21 cellular contexts compared by ENCODE assay signal in the genomic region with DNA sequence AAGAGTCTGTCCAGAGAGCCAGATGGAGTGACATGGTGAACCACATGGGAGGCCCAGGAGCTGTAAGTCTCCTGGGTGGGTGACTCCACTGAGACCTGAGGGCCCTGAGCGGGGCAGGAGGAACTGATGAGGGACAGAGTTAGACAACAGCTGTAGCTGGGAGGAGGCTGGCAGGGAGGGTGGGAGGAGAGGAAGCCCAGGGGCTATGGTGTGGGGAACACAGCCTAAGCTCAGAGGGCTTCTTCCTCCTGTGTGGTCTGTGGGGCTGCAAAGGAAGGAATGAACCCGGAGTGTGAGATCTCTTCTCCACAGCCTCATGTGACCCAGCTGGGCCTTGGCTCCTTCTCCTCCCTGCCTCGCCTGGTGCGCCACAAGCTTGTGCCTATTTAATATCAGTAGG.
DNase-seq lines count a peak whose midpoint lies in the region; ATAC-seq and TF ChIP-seq lines count a peak whose summit lies in the region.
"Had no signal": no experiment of that assay in that cellular context is flagged by ENCODE, and none has a peak within 500 bp of the region (broad histone marks: within the 10 kb centered on the region; RNA-seq: fewer than 3 reads in every experiment).

No MANE protein-coding gene starts in this region.

- H3K27ac Mint-ChIP-seq in stimulated activated naive CD8-positive, alpha-beta T cell treated with anti-CD3 and anti-CD28 coated beads, Interleukin-15, amount 100 ng/mL, for 72 hours, result peak overlapping the region in 1 of 2 donors; percentile 30
- H3K27ac Mint-ChIP-seq: T-cell had no signal

- 78 to 83% methylated on average over 4 of the region's 4 CpGs for WGBS in lower leg skin, 2 donors

- H3K9ac ChIP-seq in BLaER1 treated with 17β-estradiol and CSF1 and Interleukin-3, amounts not matched to agents 10 nM and 100 nM, result peak overlapping the region in 5 of 11 experiments; percentile 22 to 41 (median 32); a peak in 5 of 22 replicates
- H3K9ac ChIP-seq in Karpas-422 (ENCODE audit: low read length) (0 out of 2 replicates have a peak overlapping the region, but pooled peaks have one; percentile 9), colonic mucosa (ENCODE audit: low read depth in 2 of 2, low read length in 2 of 2) (no peak overlapping the region)

- intact Hi-C loops in colonic mucosa (cut with DNase I) (no loop called here), lower leg skin (cut with DNase I; ENCODE audit: low total_unique reads) (no loop called here)

- H3K4me3 Mint-ChIP-seq in stimulated activated naive CD8-positive, alpha-beta T cell treated with anti-CD3 and anti-CD28 coated beads, Interleukin-15, amount 100 ng/mL, for 72 hours, result no peak overlapping the region
- H3K4me3 Mint-ChIP-seq: T-cell had no signal

- no peaks in the 10 kb centered on the region for H3K4me1 Mint-ChIP-seq in stimulated activated naive CD8-positive, alpha-beta T cell treated with anti-CD3 and anti-CD28 coated beads, Interleukin-15, amount 100 ng/mL, for 72 hours
- H3K4me1 Mint-ChIP-seq: T-cell had no signal

- TF ChIP-seq POLR2A in lower leg skin (IDR thresholded peaks at IDR 0.05), result no peak

- peaks cover 48% of the 10 kb centered on the region for H3K27me3 Mint-ChIP-seq in stimulated activated naive CD8-positive, alpha-beta T cell treated with anti-CD3 and anti-CD28 coated beads, Interleukin-15, amount 100 ng/mL, for 72 hours

- H3K4me1 ChIP-seq in BLaER1 treated with 17β-estradiol and CSF1 and Interleukin-3, amounts not matched to agents 10 nM and 100 nM, result peaks cover 37 to 88% (median 77%) of the 10 kb centered on the region in 10 experiments
- peaks cover 37% of the 10 kb centered on the region for H3K4me1 ChIP-seq in Karpas-422 (ENCODE audit: low read length)
- H3K4me1 ChIP-seq in colonic mucosa, result no peaks in the 10 kb centered on the region
- H3K4me1 ChIP-seq: gastrocnemius medialis, testis had no signal

- H4K20me1 ChIP-seq in BLaER1 treated with 17β-estradiol and CSF1 and Interleukin-3, amounts not matched to agents 10 nM and 100 nM, result no peaks in the 10 kb centered on the region
- no peaks in the 10 kb centered on the region for H4K20me1 ChIP-seq in Karpas-422 (ENCODE audit: insufficient read depth, low read depth, low read length)

- no peak for TF ChIP-seq CTCF in colonic mucosa (IDR thresholded peaks at IDR 0.05)
- TF ChIP-seq CTCF in lower leg skin (IDR thresholded peaks at IDR 0.05), result no peak

- H3K27ac ChIP-seq in BLaER1 treated with 17β-estradiol and CSF1 and Interleukin-3, amounts not matched to agents 10 nM and 100 nM, result peak overlapping the region in 8 of 11 experiments; percentile 31 to 65 (median 46); a peak in 14 of 22 replicates
- no peak overlapping the region for H3K27ac ChIP-seq in Karpas-422 (ENCODE audit: low read length)
- H3K27ac ChIP-seq in colonic mucosa, result no peak overlapping the region
- H3K27ac ChIP-seq: dorsolateral prefrontal cortex, gastrocnemius medialis, neutrophil, testis had no signal

- DNase-seq in Karpas-422 (no peak), colonic mucosa (peak; percentile 17), lower leg skin (ENCODE audit: low spot score in 2 of 2) (peak; percentile 12 to 68), NCI-H1417 treated with DMSO at 0.1 percent for 48 hours (lab: John Stamatoyannopoulos, UW) (no peak), D341Med (ENCODE audit: low spot score) (no peak), NCI-H1092 treated with DMSO at 0.1 percent for 48 hours (lab: John Stamatoyannopoulos, UW) (no peak)
- no peak for DNase-seq in stimulated activated naive CD8-positive, alpha-beta T cell treated with anti-CD3 and anti-CD28 coated beads, Interleukin-15, amount 100 ng/mL, for 72 hours
- DNase-seq: activated CD4-positive, alpha-beta T cell treated with anti-CD3 and anti-CD28 coated beads, Interleukin-2, amount 50 U/mL, for 1 hour; activated gamma-delta T cell; dorsolateral prefrontal cortex; EL; erythroblast; gastrocnemius medialis; NCI-H1048; NCI-H2081 treated with DMSO at 0.1 percent for 48 hours; retina; stimulated activated CD4-positive, alpha-beta T cell treated with anti-CD3 and anti-CD28 coated beads, Interleukin-15, amount 100 ng/mL, for 24 hours; T-cell; testis had no signal

- H3K4me3 ChIP-seq in BLaER1 treated with 17β-estradiol and CSF1 and Interleukin-3, amounts not matched to agents 10 nM and 100 nM, result no peak overlapping the region
- H3K4me3 ChIP-seq in Karpas-422 (ENCODE audit: low read length) (no peak overlapping the region), colonic mucosa (no peak overlapping the region), lower leg skin (ENCODE audit: low read depth, poor library complexity, severe bottlenecking) (no peak overlapping the region)
- H3K4me3 ChIP-seq: dorsolateral prefrontal cortex, gastrocnemius medialis, testis had no signal

- H3K27me3 ChIP-seq in BLaER1 treated with 17β-estradiol and CSF1 and Interleukin-3, amounts not matched to agents 10 nM and 100 nM, result peaks cover 0 to 21% (median 0%) of the 10 kb centered on the region in 11 experiments; a peak in 4 of 22 replicates
- H3K27me3 ChIP-seq in Karpas-422 (ENCODE audit: low read length) (no peaks in the 10 kb centered on the region), colonic mucosa (no peaks in the 10 kb centered on the region)
- H3K27me3 ChIP-seq: dorsolateral prefrontal cortex, gastrocnemius medialis, neutrophil, testis had no signal

- no peak for ATAC-seq in stimulated activated naive CD8-positive, alpha-beta T cell treated with anti-CD3 and anti-CD28 coated beads, Interleukin-15, amount 100 ng/mL, for 72 hours
- ATAC-seq: gastrocnemius medialis, T-cell had no signal

- peaks cover 12 to 17% of the 10 kb centered on the region in 2 donors for H3K9me3 Mint-ChIP-seq in stimulated activated naive CD8-positive, alpha-beta T cell treated with anti-CD3 and anti-CD28 coated beads, Interleukin-15, amount 100 ng/mL, for 72 hours

- H3K4me2 ChIP-seq in BLaER1 treated with 17β-estradiol and CSF1 and Interleukin-3, amounts not matched to agents 10 nM and 100 nM, result peak overlapping the region; percentile 64 to 88 (median 84)
- no peak overlapping the region for H3K4me2 ChIP-seq in Karpas-422 (ENCODE audit: low read depth, low read length, poor library complexity, severe bottlenecking)

- H3K36me3 ChIP-seq in BLaER1 treated with 17β-estradiol and CSF1 and Interleukin-3, amounts not matched to agents 10 nM and 100 nM, result no peaks in the 10 kb centered on the region
- H3K36me3 ChIP-seq in Karpas-422 (ENCODE audit: insufficient read depth, low read length) (no peaks in the 10 kb centered on the region), colonic mucosa (no peaks in the 10 kb centered on the region)
- H3K36me3 ChIP-seq: gastrocnemius medialis, neutrophil had no signal

- peaks cover 13 to 34% (median 26%) of the 10 kb centered on the region in 11 experiments; a peak in 21 of 22 replicates for H3K9me3 ChIP-seq in BLaER1 treated with 17β-estradiol and CSF1 and Interleukin-3, amounts not matched to agents 10 nM and 100 nM (replicated peaks in 1 of 11)
- H3K9me3 ChIP-seq in Karpas-422 (ENCODE audit: low read length) (no peaks in the 10 kb centered on the region), colonic mucosa (no peaks in the 10 kb centered on the region)
- H3K9me3 ChIP-seq: gastrocnemius medialis, neutrophil, testis had no signal

- H3K9me2 ChIP-seq in Karpas-422 (replicated peaks; ENCODE audit: insufficient read depth, low read length), result no peaks in the 10 kb centered on the region

- no peaks in the 10 kb centered on the region for H3K79me2 ChIP-seq in Karpas-422 (ENCODE audit: low read length)

- no peak overlapping the region for H2AFZ ChIP-seq in Karpas-422 (ENCODE audit: low read length)

Comparison
In these comparisons a context has a peak if more than half of its experiments do, and no peak if none do; other contexts are left out.
1. H3K27ac ChIP-seq: peak in BLaER1 treated with 17β-estradiol and CSF1 and Interleukin-3, amounts not matched to agents 10 nM and 100 nM (8 of 11); none in Karpas-422 (single experiment) and colonic mucosa (single experiment).
2. DNase-seq: peak in colonic mucosa (single experiment) and lower leg skin (2 of 2); none in Karpas-422 (single experiment), NCI-H1417 treated with DMSO at 0.1 percent for 48 hours (single experiment), D341Med (single experiment), NCI-H1092 treated with DMSO at 0.1 percent for 48 hours (single experiment) and stimulated activated naive CD8-positive, alpha-beta T cell treated with anti-CD3 and anti-CD28 coated beads, Interleukin-15, amount 100 ng/mL, for 72 hours (0 of 2).